In genomic region chr11:44300881-44301855, GRCh38 we compare ENCODE assay signal across 19 cellular contexts. TPM values are rescaled to one million over a fixed set of nuclear protein-coding genes. Genes with fewer than 3 reads are reported as not detected.
DNase-seq lines count a peak whose midpoint lies in the region; ATAC-seq and TF ChIP-seq lines count a peak whose summit lies in the region.
"Had no signal": no experiment of that assay in that cellular context is flagged by ENCODE, and none has a peak within 500 bp of the region (broad histone marks: within the 10 kb centered on the region; RNA-seq: fewer than 3 reads in every experiment).

No MANE protein-coding gene starts in this region.

- peaks cover 0 to 38% of the 10 kb centered on the region in 2 donors for H3K27me3 ChIP-seq in breast epithelium
- peaks cover 72 to 83% of the 10 kb centered on the region in 2 experiments for H3K27me3 ChIP-seq in mesenchymal stem cell (ENCODE audit: control insufficient read depth in 1 of 2, insufficient read depth in 1 of 2, low read length in 2 of 2)

- no peak overlapping the region for H2BK5ac ChIP-seq in mesenchymal stem cell (ENCODE audit: low read depth, low read length, poor library complexity, severe bottlenecking)

- TF ChIP-seq CTCF in HFFc6 (IDR thresholded peaks at IDR 0.05) (no peak), breast epithelium (IDR thresholded peaks at IDR 0.05) (no peak), natural killer cell (IDR thresholded peaks at IDR 0.05) (no peak)

- no peak overlapping the region for H3K18ac ChIP-seq in mesenchymal stem cell (ENCODE audit: low read depth in 1 of 2, low read length in 2 of 2)

- H3K36me3 ChIP-seq in breast epithelium (no peaks in the 10 kb centered on the region), mesenchymal stem cell (ENCODE audit: control insufficient read depth in 1 of 2, insufficient read depth in 2 of 2, low read depth in 1 of 2, low read length in 2 of 2) (no peaks in the 10 kb centered on the region)
- H3K36me3 ChIP-seq: stomach had no signal

- H3K27me3 Mint-ChIP-seq in HFFc6 (ENCODE audit: insufficient read depth), result peaks cover 25% of the 10 kb centered on the region
- peaks cover 28 to 45% of the 10 kb centered on the region in 2 donors for H3K27me3 Mint-ChIP-seq in natural killer cell (ENCODE audit: low read depth in 2 of 2)

- no peak for TF ChIP-seq POLR2A in breast epithelium (IDR thresholded peaks at IDR 0.05)

- H4K91ac ChIP-seq in mesenchymal stem cell (ENCODE audit: low read length), result no peak overlapping the region

- H3K79me1 ChIP-seq in mesenchymal stem cell (replicated peaks; ENCODE audit: low read length, poor library complexity, severe bottlenecking), result no peaks in the 10 kb centered on the region

- no peak overlapping the region for H3K4me2 ChIP-seq in mesenchymal stem cell (ENCODE audit: low read length, poor library complexity, severe bottlenecking)
- H3K4me2 ChIP-seq: hepatocyte had no signal

- no peak overlapping the region for H2AK5ac ChIP-seq in mesenchymal stem cell (ENCODE audit: low read length, severe bottlenecking)

- H3K14ac ChIP-seq in mesenchymal stem cell (ENCODE audit: low read length in 2 of 2), result no peak overlapping the region

- H2AFZ ChIP-seq in mesenchymal stem cell (ENCODE audit: low read depth, low read length), result no peak overlapping the region
- H2AFZ ChIP-seq: GM23248, hepatocyte had no signal

- no peak overlapping the region for H2BK120ac ChIP-seq in mesenchymal stem cell (ENCODE audit: low read depth, low read length)

- DNase-seq in AG08395 (ENCODE audit: low spot score) (peak; percentile 68), HFFc6 (peak; percentile 17), breast epithelium (ENCODE audit: low spot score in 2 of 2) (no peak), mesenchymal stem cell (peak; percentile 68), natural killer cell (no peak), iPS-NIHi11 (ENCODE audit: low spot score) (no peak)
- no peak for DNase-seq in stimulated activated naive CD4-positive, alpha-beta T cell treated with Interleukin-2 at 50 U/mL for 16 hours (lab: John Stamatoyannopoulos, UW)
- DNase-seq: caudate nucleus; effector CD8-positive, alpha-beta T cell; NCI-H1694; NCI-H446; retina; stomach; T-helper 2 cell had no signal

- no peak overlapping the region for H3K23ac ChIP-seq in mesenchymal stem cell (ENCODE audit: low read length in 2 of 2)

- H2BK12ac ChIP-seq in mesenchymal stem cell (ENCODE audit: low read length in 2 of 2), result no peak overlapping the region

- H3K9me3 ChIP-seq in breast epithelium (no peaks in the 10 kb centered on the region), mesenchymal stem cell (ENCODE audit: control insufficient read depth, low read length) (no peaks in the 10 kb centered on the region)
- H3K9me3 ChIP-seq: stomach had no signal

- H3K9me3 Mint-ChIP-seq in HFFc6 (no peaks in the 10 kb centered on the region), natural killer cell (no peaks in the 10 kb centered on the region)

- H3K4me1 ChIP-seq in breast epithelium (peaks cover 0 to 3% of the 10 kb centered on the region in 2 donors), mesenchymal stem cell (ENCODE audit: control insufficient read depth, insufficient read depth, low read depth, low read length) (peaks cover 18% of the 10 kb centered on the region)

- H3K4me3 Mint-ChIP-seq in HFFc6, result no peak overlapping the region; the same call in 1 of the 2 replicates
- H3K4me3 Mint-ChIP-seq in natural killer cell, result no peak overlapping the region

- peak overlapping the region; percentile 53 for H3K27ac Mint-ChIP-seq in HFFc6
- H3K27ac Mint-ChIP-seq in natural killer cell, result no peak overlapping the region

- H3K4me1 Mint-ChIP-seq in HFFc6 (ENCODE audit: low read depth) (peaks cover 23% of the 10 kb centered on the region), natural killer cell (peaks cover 17 to 24% of the 10 kb centered on the region in 2 donors)

- H3K36me3 Mint-ChIP-seq in HFFc6 (ENCODE audit: low read depth) (no peaks in the 10 kb centered on the region), natural killer cell (no peaks in the 10 kb centered on the region)

- ATAC-seq in natural killer cell (no peak), GM21825 (IDR thresholded peaks at IDR 0.05; ENCODE audit: unreplicated experiment) (no peak)

- no peak overlapping the region for H4K8ac ChIP-seq in mesenchymal stem cell (ENCODE audit: low read length)

- intact Hi-C loops in breast epithelium (cut with DNase I; ENCODE audit: low total_unique reads), result no loop called here
- intact Hi-C loops in natural killer cell (cut with micrococcal nuclease), result no loop called here

- 85% methylated on average over 10 of the region's 10 CpGs for WGBS in mesenchymal stem cell

- no peak overlapping the region for H3K4ac ChIP-seq in mesenchymal stem cell (ENCODE audit: low read depth in 1 of 2, low read length in 2 of 2)

- H3K9ac ChIP-seq in mesenchymal stem cell (ENCODE audit: low read length), result no peak overlapping the region
- H3K9ac ChIP-seq: GM23248 had no signal

- H3K27ac ChIP-seq in breast epithelium (peak overlapping the region; percentile 58 to 87), mesenchymal stem cell (ENCODE audit: low read length, poor library complexity, severe bottlenecking) (no peak overlapping the region)
- H3K27ac ChIP-seq: GM23248, hepatocyte, stomach had no signal

- H3K4me3 ChIP-seq in breast epithelium (peak overlapping the region in 1 of 3 donors; percentile 65), mesenchymal stem cell (ENCODE audit: insufficient read depth in 1 of 2, low read depth in 1 of 2, low read length in 2 of 2) (no peak overlapping the region)
- H3K4me3 ChIP-seq: GM23248, hepatocyte, stomach had no signal

- no peak overlapping the region for H2BK15ac ChIP-seq in mesenchymal stem cell (ENCODE audit: low read depth, poor library complexity, severe bottlenecking)

RNA-seq across cellular contexts. Expression of gene ALX4, which starts 8.8 kb away (rescaled TPM):
- under 1 TPM; 0.02 to 0.13 (median 0.06) TPM for total RNA-seq in HFFc6 (2021; fragmentation: NEBNext Ultra II Directional; extraction: Animal tissue kit (Norgen Biotek cat#: 25700))
- total RNA-seq in breast epithelium, result 1 to 10 TPM in 2 of 3 donors, under 1 TPM in 1; under 0.01 to 5.2 (median 1.9) TPM
- polyA plus RNA-seq in mesenchymal stem cell (2013, experiment 1 of 2), result not detected
- not detected for polyA plus RNA-seq in mesenchymal stem cell (2013, experiment 2 of 2)
- not detected for total RNA-seq in natural killer cell
- total RNA-seq: activated CD8-positive, alpha-beta memory T cell treated with anti-CD3 and anti-CD28 coated beads for 36 hours; fibroblast of lung; GM23248; stomach had no signal
- polyA plus RNA-seq: fibroblast of lung, GM23248, stomach had no signal

Comparison
In these comparisons a context has a peak if more than half of its experiments do, and no peak if none do; other contexts are left out.
1. DNase-seq: peak in AG08395 (single experiment), HFFc6 (single experiment) and mesenchymal stem cell (single experiment); none in breast epithelium (0 of 2), natural killer cell (single experiment), stimulated activated naive CD4-positive, alpha-beta T cell treated with Interleukin-2 at 50 U/mL for 16 hours (single experiment) and iPS-NIHi11 (single experiment).